In the genomic region with DNA sequence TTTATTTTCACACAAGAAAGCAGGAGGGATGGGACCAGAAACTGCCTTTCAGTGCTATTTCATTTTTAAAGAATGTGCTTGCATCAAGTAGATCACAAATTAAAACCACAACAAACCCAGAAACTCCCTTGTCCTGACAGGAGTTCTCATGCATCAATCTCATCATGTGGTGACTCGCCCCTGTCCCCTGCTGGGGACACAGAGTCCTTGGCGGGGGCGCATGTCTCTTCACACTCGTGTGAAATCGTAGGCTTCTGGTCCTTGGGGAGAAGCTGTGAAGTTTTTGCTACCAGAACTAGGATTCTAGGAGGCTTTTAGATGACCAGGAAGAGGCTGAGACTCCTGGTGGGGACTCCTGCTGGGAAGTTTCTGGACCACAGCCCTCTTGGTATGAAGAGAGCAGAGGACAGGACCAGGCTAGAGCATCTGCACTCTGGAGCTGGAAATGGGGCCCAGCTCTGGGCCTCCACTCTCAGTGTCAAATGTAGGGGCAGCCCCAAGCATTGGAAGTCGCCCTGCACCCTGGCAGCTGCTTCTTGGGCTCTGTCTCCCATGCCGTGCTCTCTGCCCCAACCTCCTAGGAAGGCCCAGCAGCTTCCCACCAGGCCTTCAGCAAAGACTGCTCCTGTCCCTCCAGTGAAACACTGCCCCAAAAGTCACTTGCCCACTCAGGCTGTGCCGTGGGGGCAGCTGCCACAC, we compare ENCODE assay signal across 2 cellular contexts.
TF ChIP-seq lines count a peak whose summit lies in the region.

No MANE protein-coding gene starts in this region.

TF ChIP-seq in HEK293, 187 proteins besides CTCF, POLR2A, EP300 and RAD21 (continued from another document):
- TF ChIP-seq, protein P1, sequence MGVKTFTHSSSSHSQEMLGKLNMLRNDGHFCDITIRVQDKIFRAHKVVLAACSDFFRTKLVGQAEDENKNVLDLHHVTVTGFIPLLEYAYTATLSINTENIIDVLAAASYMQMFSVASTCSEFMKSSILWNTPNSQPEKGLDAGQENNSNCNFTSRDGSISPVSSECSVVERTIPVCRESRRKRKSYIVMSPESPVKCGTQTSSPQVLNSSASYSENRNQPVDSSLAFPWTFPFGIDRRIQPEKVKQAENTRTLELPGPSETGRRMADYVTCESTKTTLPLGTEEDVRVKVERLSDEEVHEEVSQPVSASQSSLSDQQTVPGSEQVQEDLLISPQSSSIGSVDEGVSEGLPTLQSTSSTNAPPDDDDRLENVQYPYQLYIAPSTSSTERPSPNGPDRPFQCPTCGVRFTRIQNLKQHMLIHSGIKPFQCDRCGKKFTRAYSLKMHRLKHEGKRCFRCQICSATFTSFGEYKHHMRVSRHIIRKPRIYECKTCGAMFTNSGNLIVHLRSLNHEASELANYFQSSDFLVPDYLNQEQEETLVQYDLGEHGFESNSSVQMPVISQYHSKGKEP (tag by site-specific recombination; IDR thresholded peaks at IDR 0.05): peak; percentile 9; the same call in 1 of the 2 replicates
- TF ChIP-seq OSR2 (tag by site-specific recombination; IDR thresholded peaks at IDR 0.05): peak; percentile 47
- peak; percentile 67; the same call in 1 of the 2 replicates for TF ChIP-seq ZNF394 (tag by site-specific recombination; IDR thresholded peaks at IDR 0.05; ENCODE audit: borderline replicate concordance)
- peak; percentile 48; the same call in 1 of the 2 replicates for TF ChIP-seq IKZF3 (tag by site-specific recombination; IDR thresholded peaks at IDR 0.05)
- peak; percentile 67 for TF ChIP-seq ZEB2 (tag by site-specific recombination; IDR thresholded peaks at IDR 0.05)
- TF ChIP-seq, protein P2, sequence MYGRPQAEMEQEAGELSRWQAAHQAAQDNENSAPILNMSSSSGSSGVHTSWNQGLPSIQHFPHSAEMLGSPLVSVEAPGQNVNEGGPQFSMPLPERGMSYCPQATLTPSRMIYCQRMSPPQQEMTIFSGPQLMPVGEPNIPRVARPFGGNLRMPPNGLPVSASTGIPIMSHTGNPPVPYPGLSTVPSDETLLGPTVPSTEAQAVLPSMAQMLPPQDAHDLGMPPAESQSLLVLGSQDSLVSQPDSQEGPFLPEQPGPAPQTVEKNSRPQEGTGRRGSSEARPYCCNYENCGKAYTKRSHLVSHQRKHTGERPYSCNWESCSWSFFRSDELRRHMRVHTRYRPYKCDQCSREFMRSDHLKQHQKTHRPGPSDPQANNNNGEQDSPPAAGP (tag by site-specific recombination; IDR thresholded peaks at IDR 0.05): 0 out of 2 replicates have a peak, but pooled peaks have one; percentile 55
- peak; percentile 80 for TF ChIP-seq GLIS1 (tag by site-specific recombination; IDR thresholded peaks at IDR 0.05)
- TF ChIP-seq, protein P3, sequence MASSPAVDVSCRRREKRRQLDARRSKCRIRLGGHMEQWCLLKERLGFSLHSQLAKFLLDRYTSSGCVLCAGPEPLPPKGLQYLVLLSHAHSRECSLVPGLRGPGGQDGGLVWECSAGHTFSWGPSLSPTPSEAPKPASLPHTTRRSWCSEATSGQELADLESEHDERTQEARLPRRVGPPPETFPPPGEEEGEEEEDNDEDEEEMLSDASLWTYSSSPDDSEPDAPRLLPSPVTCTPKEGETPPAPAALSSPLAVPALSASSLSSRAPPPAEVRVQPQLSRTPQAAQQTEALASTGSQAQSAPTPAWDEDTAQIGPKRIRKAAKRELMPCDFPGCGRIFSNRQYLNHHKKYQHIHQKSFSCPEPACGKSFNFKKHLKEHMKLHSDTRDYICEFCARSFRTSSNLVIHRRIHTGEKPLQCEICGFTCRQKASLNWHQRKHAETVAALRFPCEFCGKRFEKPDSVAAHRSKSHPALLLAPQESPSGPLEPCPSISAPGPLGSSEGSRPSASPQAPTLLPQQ (tag by site-specific recombination; IDR thresholded peaks at IDR 0.05): 0 out of 2 replicates have a peak, but pooled peaks have one; percentile 29
- TF ChIP-seq ZNF473 (tag by site-specific recombination; IDR thresholded peaks at IDR 0.05): no peak
TF ChIP-seq in HEK293: peak in this region for 20.

TF ChIP-seq in GM12878, 131 proteins besides CTCF, POLR2A, EP300 and RAD21 (continued from another document):
- TF ChIP-seq, protein P4, sequence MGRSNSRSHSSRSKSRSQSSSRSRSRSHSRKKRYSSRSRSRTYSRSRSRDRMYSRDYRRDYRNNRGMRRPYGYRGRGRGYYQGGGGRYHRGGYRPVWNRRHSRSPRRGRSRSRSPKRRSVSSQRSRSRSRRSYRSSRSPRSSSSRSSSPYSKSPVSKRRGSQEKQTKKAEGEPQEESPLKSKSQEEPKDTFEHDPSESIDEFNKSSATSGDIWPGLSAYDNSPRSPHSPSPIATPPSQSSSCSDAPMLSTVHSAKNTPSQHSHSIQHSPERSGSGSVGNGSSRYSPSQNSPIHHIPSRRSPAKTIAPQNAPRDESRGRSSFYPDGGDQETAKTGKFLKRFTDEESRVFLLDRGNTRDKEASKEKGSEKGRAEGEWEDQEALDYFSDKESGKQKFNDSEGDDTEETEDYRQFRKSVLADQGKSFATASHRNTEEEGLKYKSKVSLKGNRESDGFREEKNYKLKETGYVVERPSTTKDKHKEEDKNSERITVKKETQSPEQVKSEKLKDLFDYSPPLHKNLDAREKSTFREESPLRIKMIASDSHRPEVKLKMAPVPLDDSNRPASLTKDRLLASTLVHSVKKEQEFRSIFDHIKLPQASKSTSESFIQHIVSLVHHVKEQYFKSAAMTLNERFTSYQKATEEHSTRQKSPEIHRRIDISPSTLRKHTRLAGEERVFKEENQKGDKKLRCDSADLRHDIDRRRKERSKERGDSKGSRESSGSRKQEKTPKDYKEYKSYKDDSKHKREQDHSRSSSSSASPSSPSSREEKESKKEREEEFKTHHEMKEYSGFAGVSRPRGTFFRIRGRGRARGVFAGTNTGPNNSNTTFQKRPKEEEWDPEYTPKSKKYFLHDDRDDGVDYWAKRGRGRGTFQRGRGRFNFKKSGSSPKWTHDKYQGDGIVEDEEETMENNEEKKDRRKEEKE (IDR thresholded peaks at IDR 0.05): no peak
